9 cellular contexts compared by ENCODE assay signal in genomic region chr10:27440021-27440420, GRCh38.
"Had no signal": no experiment of that assay in that cellular context is flagged by ENCODE, and none has a peak within 500 bp of the region (broad histone marks: within the 10 kb centered on the region; RNA-seq: fewer than 3 reads in every experiment).

No MANE protein-coding gene starts in this region.

- H3K9me3 Mint-ChIP-seq: GM23338, H9, HFFc6, IgD-negative memory B cell had no signal

- H3K27me3 Mint-ChIP-seq: IgD-negative memory B cell had no signal

- FAIRE-seq: H1, H54, HTR-8/SVneo had no signal

- DNase-seq: H9, HCEC 1CT, HFFc6, KBM-7 had no signal

- H3K4me1 Mint-ChIP-seq: GM23338, H9 had no signal

- H3K4me3 ChIP-seq: GM23338 had no signal

- H3K4me3 Mint-ChIP-seq: GM23338, H9, HFFc6, IgD-negative memory B cell had no signal

- ATAC-seq: GM23338 had no signal
